Comparison of ENCODE assay signal across 1 cellular context in genomic region chr1:8684590-8684989, GRCh38.
TF ChIP-seq lines count a peak whose summit lies in the region.

No MANE protein-coding gene starts in this region.

TF ChIP-seq in HepG2, 621 proteins besides CTCF, POLR2A, EP300 and RAD21:
- TF ChIP-seq PRDM15 (CRISPR knock-in tag; IDR thresholded peaks at IDR 0.05) (no peak), ZNF484 (CRISPR knock-in tag; IDR thresholded peaks at IDR 0.05; ENCODE audit: borderline replicate concordance, low read depth) (no peak), CHD2 (IDR thresholded peaks at IDR 0.05; ENCODE audit: low read depth, low read length) (no peak), MYPOP (CRISPR knock-in tag; IDR thresholded peaks at IDR 0.05) (no peak), IRX3 (CRISPR knock-in tag; IDR thresholded peaks at IDR 0.05; ENCODE audit: borderline replicate concordance, low read depth) (no peak), ZNF879 (CRISPR knock-in tag; IDR thresholded peaks at IDR 0.05) (no peak), ZNF546 (CRISPR knock-in tag; conservative IDR thresholded peaks at IDR 0.05) (no peak), SMAD9 (CRISPR knock-in tag; IDR thresholded peaks at IDR 0.05) (no peak), ZFYVE20 (CRISPR knock-in tag; IDR thresholded peaks at IDR 0.05; ENCODE audit: borderline replicate concordance, low read depth) (no peak), ZNF451 (CRISPR knock-in tag; IDR thresholded peaks at IDR 0.05) (no peak), RXRA (CRISPR knock-in tag; IDR thresholded peaks at IDR 0.05) (no peak), KDM1A (CRISPR knock-in tag; IDR thresholded peaks at IDR 0.05) (no peak), MLLT10 (CRISPR knock-in tag; IDR thresholded peaks at IDR 0.05) (no peak), NFATC3 (CRISPR knock-in tag; IDR thresholded peaks at IDR 0.05) (no peak), ZNF24 (IDR thresholded peaks at IDR 0.05) (0 out of 2 replicates have a peak, but pooled peaks have one; percentile 59), RBM22 (optimal IDR thresholded peaks at IDR 0.05; ENCODE audit: low read length) (peak; percentile 29)
